8 cellular contexts compared by ENCODE assay signal in genomic region chr6:27684264-27685211, GRCh38.
DNase-seq lines count a peak whose midpoint lies in the region; ATAC-seq and TF ChIP-seq lines count a peak whose summit lies in the region.

No MANE protein-coding gene starts in this region.

- intact Hi-C loops in PC-9 (cut with micrococcal nuclease; ENCODE audit: unreplicated experiment) = loop anchor here (1.0 to 10.0 kb wide), 6 partner anchors 12 to 470 kb away; no protein-coding TSS in a partner anchor
- intact Hi-C loops in transverse colon (cut with DNase I; ENCODE audit: low total_unique reads) = no loop called here

- no peak for TF ChIP-seq POLR2A in transverse colon (IDR thresholded peaks at IDR 0.05)

- H3K36me3 ChIP-seq in PC-9 (ENCODE audit: low read depth) (no peaks in the 10 kb centered on the region), iPS-18a (ENCODE audit: control insufficient read depth, low read depth, low read length) (no peaks in the 10 kb centered on the region), transverse colon (no peaks in the 10 kb centered on the region)

- no peaks in the 10 kb centered on the region for H3K9me2 ChIP-seq in PC-9 (ENCODE audit: insufficient read depth)

- CTCF ChIA-PET in PC-9 (lab: Charles Lee) = interaction anchor here (0.6 to 0.7 kb wide), 2 partner anchors 68 to 69 kb away, joined by 3 read pairs; no protein-coding TSS in a partner anchor

- peak overlapping the region; percentile 41 for H3K4me2 ChIP-seq in PC-9

- H3K27me3 ChIP-seq in PC-9 (ENCODE audit: insufficient read depth, low read depth) = no peaks in the 10 kb centered on the region
- peaks cover 32% of the 10 kb centered on the region for H3K27me3 ChIP-seq in iPS-18a (ENCODE audit: control insufficient read depth, insufficient read depth, low read length)
- peaks cover 43% of the 10 kb centered on the region for H3K27me3 ChIP-seq in transverse colon

- no peaks in the 10 kb centered on the region for H3K79me2 ChIP-seq in PC-9 (ENCODE audit: low read depth)

- no peak for ATAC-seq in HG03342 (IDR thresholded peaks at IDR 0.05; ENCODE audit: unreplicated experiment)

- H3K4me3 ChIP-seq in PC-9 = no peak overlapping the region; the same call in 1 of the 2 replicates
- peak overlapping the region; percentile 31 for H3K4me3 ChIP-seq in iPS-18a (ENCODE audit: low read length)
- H3K4me3 ChIP-seq in transverse colon = no peak overlapping the region

- no peaks in the 10 kb centered on the region for H4K20me1 ChIP-seq in PC-9 (ENCODE audit: insufficient read depth)

- POLR2A ChIA-PET in PC-9 (lab: Charles Lee; ENCODE audit: unreplicated experiment) = interaction anchor here (0.6 kb wide), 2 partner anchors 36 to 136 kb away, joined by 4 to 5 read pairs; no protein-coding TSS in a partner anchor

- TF ChIP-seq CTCF in PC-9 (conservative IDR thresholded peaks at IDR 0.05) = no peak
- TF ChIP-seq CTCF in transverse colon (IDR thresholded peaks at IDR 0.05) = no peak

- BruUV-seq in PC-9 (replicated peaks; lab: Mats Ljungman, UMichigan) = TSS peak; percentile 100

- in situ Hi-C loops in transverse colon (cut with MboI; ENCODE audit: low pct_ligation_motif_present in 1 of 4, low pct_unique_long_range_greater_than_20kb in 1 of 4, low sequenced_read_pairs in 3 of 4) = loop anchor here in 1 of 4 donors (10.0 kb wide), 2 partner anchors 170 to 510 kb away; no protein-coding TSS in a partner anchor

- WGBS in transverse colon (ENCODE audit: low coverage in 1 of 2), 2 donors = 53 to 59% methylated on average over 14 to 33 of the region's 34 CpGs

- TF ChIP-seq EP300 in transverse colon (IDR thresholded peaks at IDR 0.05; ENCODE audit: low read depth) = no peak

- H2AFZ ChIP-seq in PC-9 = no peak overlapping the region

- H3K27ac ChIP-seq in PC-9 (peak overlapping the region; percentile 26; the same call in 1 of the 2 replicates), iPS-18a (ENCODE audit: low read length) (no peak overlapping the region), transverse colon (no peak overlapping the region)

- H3K9ac ChIP-seq in iPS-18a (ENCODE audit: low read length) = no peak overlapping the region

- H3F3A ChIP-seq in PC-9 (ENCODE audit: insufficient read depth, low read depth) = peaks cover 42% of the 10 kb centered on the region

- H3K9me3 ChIP-seq in PC-9 (ENCODE audit: insufficient read depth, low read depth) = no peaks in the 10 kb centered on the region; the same call in 1 of the 2 replicates
- H3K9me3 ChIP-seq in iPS-18a (ENCODE audit: control insufficient read depth, low read depth, low read length) = no peaks in the 10 kb centered on the region
- H3K9me3 ChIP-seq in transverse colon = no peaks in the 10 kb centered on the region

- DNase-seq in COLO829 (ENCODE audit: low spot score) = peak; percentile 94
- peak; percentile 86 for DNase-seq in HS-5 (ENCODE audit: low read depth)
- DNase-seq in PC-9 = peak; percentile 80 to 90
- DNase-seq in activated T-cell treated with anti-CD3 and anti-CD28 coated beads, Interleukin-2, amount 50 U/mL, for 48 hours = peak; percentile 76 to 77
- DNase-seq in transverse colon = peak; percentile 36
- no peak for DNase-seq in GOT3 (lab: John Stamatoyannopoulos, UW)

- peaks cover 6% of the 10 kb centered on the region; the same call in 1 of the 2 replicates for H3K4me1 ChIP-seq in PC-9 (replicated peaks; ENCODE audit: insufficient read depth)
- H3K4me1 ChIP-seq in iPS-18a (ENCODE audit: control insufficient read depth, low read depth, low read length) = no peaks in the 10 kb centered on the region
- peaks cover 0 to 12% (median 2%) of the 10 kb centered on the region in 4 donors for H3K4me1 ChIP-seq in transverse colon
